Comparison of ENCODE assay signal across 1 cellular context in genomic region chr14:103563089-103563620, GRCh38.
TF ChIP-seq lines count a peak whose summit lies in the region.

No MANE protein-coding gene starts in this region.

TF ChIP-seq in HepG2, 621 proteins besides CTCF, POLR2A, EP300 and RAD21 (continued from another document and continues in another):
- TF ChIP-seq, protein P1, sequence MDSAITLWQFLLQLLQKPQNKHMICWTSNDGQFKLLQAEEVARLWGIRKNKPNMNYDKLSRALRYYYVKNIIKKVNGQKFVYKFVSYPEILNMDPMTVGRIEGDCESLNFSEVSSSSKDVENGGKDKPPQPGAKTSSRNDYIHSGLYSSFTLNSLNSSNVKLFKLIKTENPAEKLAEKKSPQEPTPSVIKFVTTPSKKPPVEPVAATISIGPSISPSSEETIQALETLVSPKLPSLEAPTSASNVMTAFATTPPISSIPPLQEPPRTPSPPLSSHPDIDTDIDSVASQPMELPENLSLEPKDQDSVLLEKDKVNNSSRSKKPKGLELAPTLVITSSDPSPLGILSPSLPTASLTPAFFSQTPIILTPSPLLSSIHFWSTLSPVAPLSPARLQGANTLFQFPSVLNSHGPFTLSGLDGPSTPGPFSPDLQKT (CRISPR knock-in tag; IDR thresholded peaks at IDR 0.05; ENCODE audit: borderline replicate concordance), result no peak
- TF ChIP-seq ZNF407 (CRISPR knock-in tag; IDR thresholded peaks at IDR 0.05; ENCODE audit: not compliant biosample characterization) (peak; percentile 37), ZNF816 (CRISPR knock-in tag; IDR thresholded peaks at IDR 0.05; ENCODE audit: borderline replicate concordance) (no peak), PBX3 (CRISPR knock-in tag; IDR thresholded peaks at IDR 0.05; ENCODE audit: borderline replicate concordance) (no peak; the same call in 1 of the 2 replicates), CBX5 (CRISPR knock-in tag; IDR thresholded peaks at IDR 0.05; ENCODE audit: borderline replicate concordance) (no peak), ZNF577 (CRISPR knock-in tag; IDR thresholded peaks at IDR 0.05; ENCODE audit: borderline replicate concordance, low read depth) (no peak), E2F2 (CRISPR knock-in tag; IDR thresholded peaks at IDR 0.05; ENCODE audit: borderline replicate concordance) (no peak), ZNF557 (CRISPR knock-in tag; IDR thresholded peaks at IDR 0.05) (no peak), NFATC3 (CRISPR knock-in tag; IDR thresholded peaks at IDR 0.05) (no peak), ASH2L (IDR thresholded peaks at IDR 0.05; ENCODE audit: insufficient read length, low read depth, low read length) (peak; percentile 24), ZBTB49 (CRISPR knock-in tag; IDR thresholded peaks at IDR 0.05; ENCODE audit: borderline replicate concordance) (no peak), PITX1 (CRISPR knock-in tag; IDR thresholded peaks at IDR 0.05) (0 out of 2 replicates have a peak, but pooled peaks have one; percentile 38), KLF6 (CRISPR knock-in tag; IDR thresholded peaks at IDR 0.05) (no peak), ZNF83 (CRISPR knock-in tag; IDR thresholded peaks at IDR 0.05; ENCODE audit: borderline replicate concordance) (no peak), PAF1 (CRISPR knock-in tag; IDR thresholded peaks at IDR 0.05) (no peak), PAX8 (CRISPR knock-in tag; IDR thresholded peaks at IDR 0.05; ENCODE audit: borderline replicate concordance) (no peak), CBX1 (IDR thresholded peaks at IDR 0.05; ENCODE audit: low read depth) (no peak), SKIL (CRISPR knock-in tag; IDR thresholded peaks at IDR 0.05; ENCODE audit: borderline replicate concordance) (no peak), MXD1 (CRISPR knock-in tag; IDR thresholded peaks at IDR 0.05) (0 out of 2 replicates have a peak, but pooled peaks have one; percentile 17), ZNF687 (CRISPR knock-in tag; IDR thresholded peaks at IDR 0.05) (peak; percentile 58; the same call in 1 of the 2 replicates), ZNF44 (CRISPR knock-in tag; IDR thresholded peaks at IDR 0.05) (no peak)
- TF ChIP-seq, protein P2, sequence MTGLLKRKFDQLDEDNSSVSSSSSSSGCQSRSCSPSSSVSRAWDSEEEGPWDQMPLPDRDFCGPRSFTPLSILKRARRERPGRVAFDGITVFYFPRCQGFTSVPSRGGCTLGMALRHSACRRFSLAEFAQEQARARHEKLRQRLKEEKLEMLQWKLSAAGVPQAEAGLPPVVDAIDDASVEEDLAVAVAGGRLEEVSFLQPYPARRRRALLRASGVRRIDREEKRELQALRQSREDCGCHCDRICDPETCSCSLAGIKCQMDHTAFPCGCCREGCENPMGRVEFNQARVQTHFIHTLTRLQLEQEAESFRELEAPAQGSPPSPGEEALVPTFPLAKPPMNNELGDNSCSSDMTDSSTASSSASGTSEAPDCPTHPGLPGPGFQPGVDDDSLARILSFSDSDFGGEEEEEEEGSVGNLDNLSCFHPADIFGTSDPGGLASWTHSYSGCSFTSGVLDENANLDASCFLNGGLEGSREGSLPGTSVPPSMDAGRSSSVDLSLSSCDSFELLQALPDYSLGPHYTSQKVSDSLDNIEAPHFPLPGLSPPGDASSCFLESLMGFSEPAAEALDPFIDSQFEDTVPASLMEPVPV (CRISPR knock-in tag; IDR thresholded peaks at IDR 0.05), result no peak
- TF ChIP-seq, protein P3, sequence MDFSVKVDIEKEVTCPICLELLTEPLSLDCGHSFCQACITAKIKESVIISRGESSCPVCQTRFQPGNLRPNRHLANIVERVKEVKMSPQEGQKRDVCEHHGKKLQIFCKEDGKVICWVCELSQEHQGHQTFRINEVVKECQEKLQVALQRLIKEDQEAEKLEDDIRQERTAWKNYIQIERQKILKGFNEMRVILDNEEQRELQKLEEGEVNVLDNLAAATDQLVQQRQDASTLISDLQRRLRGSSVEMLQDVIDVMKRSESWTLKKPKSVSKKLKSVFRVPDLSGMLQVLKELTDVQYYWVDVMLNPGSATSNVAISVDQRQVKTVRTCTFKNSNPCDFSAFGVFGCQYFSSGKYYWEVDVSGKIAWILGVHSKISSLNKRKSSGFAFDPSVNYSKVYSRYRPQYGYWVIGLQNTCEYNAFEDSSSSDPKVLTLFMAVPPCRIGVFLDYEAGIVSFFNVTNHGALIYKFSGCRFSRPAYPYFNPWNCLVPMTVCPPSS (IDR thresholded peaks at IDR 0.05), result no peak
- TF ChIP-seq, protein P4, sequence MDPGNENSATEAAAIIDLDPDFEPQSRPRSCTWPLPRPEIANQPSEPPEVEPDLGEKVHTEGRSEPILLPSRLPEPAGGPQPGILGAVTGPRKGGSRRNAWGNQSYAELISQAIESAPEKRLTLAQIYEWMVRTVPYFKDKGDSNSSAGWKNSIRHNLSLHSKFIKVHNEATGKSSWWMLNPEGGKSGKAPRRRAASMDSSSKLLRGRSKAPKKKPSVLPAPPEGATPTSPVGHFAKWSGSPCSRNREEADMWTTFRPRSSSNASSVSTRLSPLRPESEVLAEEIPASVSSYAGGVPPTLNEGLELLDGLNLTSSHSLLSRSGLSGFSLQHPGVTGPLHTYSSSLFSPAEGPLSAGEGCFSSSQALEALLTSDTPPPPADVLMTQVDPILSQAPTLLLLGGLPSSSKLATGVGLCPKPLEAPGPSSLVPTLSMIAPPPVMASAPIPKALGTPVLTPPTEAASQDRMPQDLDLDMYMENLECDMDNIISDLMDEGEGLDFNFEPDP (CRISPR knock-in tag; conservative IDR thresholded peaks at IDR 0.05), result no peak
